Comparison of ENCODE assay signal across 17 cellular contexts in the genomic region with DNA sequence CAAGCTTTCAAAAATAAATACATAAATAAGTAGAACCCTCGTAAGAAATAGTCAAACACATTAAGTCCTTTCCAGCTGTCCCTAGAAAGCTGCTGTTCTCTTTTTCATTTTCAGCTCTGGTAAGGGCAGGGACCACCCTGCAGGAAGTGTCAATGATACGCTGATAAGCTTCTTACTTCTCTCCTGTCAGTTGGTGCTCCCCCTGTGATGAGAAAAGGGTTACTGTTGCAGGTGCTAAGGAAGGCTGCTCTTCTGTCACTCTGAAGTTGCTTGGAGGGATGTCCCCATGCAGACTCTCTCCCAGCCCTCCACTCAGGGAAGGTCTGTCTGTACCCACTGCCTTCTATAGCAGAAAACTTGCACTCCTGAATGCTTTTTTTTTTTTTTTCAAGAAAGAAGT. TPM values are rescaled to one million over a fixed set of nuclear protein-coding genes. Genes with fewer than 3 reads are reported as not detected.
DNase-seq lines count a peak whose midpoint lies in the region; ATAC-seq and TF ChIP-seq lines count a peak whose summit lies in the region.
"Had no signal": no experiment of that assay in that cellular context is flagged by ENCODE, and none has a peak within 500 bp of the region (broad histone marks: within the 10 kb centered on the region; RNA-seq: fewer than 3 reads in every experiment).

No MANE protein-coding gene starts in this region.

- peak overlapping the region; percentile 91 for H3K27ac Mint-ChIP-seq in Calu3 (ENCODE audit: unreplicated experiment)
- H3K27ac Mint-ChIP-seq in nephron progenitor cell = no peak overlapping the region
- H3K27ac Mint-ChIP-seq: activated naive CD4-positive, alpha-beta T cell treated with anti-CD3 and anti-CD28 coated beads, Interleukin-2, amount 50 U/mL, for 24 hours; B cell had no signal

- intact Hi-C loops in Calu3 (cut with micrococcal nuclease; ENCODE audit: unreplicated experiment) (loop anchor here (2.0 to 10.0 kb wide), 3 partner anchors 60 to 362 kb away; no protein-coding TSS in a partner anchor), PC-3 (cut with micrococcal nuclease) (loop anchor here (2.0 to 5.0 kb wide), 4 partner anchors 20 to 375 kb away; no protein-coding TSS in a partner anchor)

- TF ChIP-seq CTCF in Calu3 (IDR thresholded peaks at IDR 0.05; ENCODE audit: unreplicated experiment) (no peak), PC-3 (conservative IDR thresholded peaks at IDR 0.05; ENCODE audit: low read depth, low read length) (no peak), epithelial cell of proximal tubule (conservative IDR thresholded peaks at IDR 0.05; ENCODE audit: low read depth, low read length) (no peak), nephron progenitor cell (IDR thresholded peaks at IDR 0.05) (no peak)

- no peaks in the 10 kb centered on the region for H3K9me2 ChIP-seq in PC-3 (replicated peaks; ENCODE audit: low read length)

- BruUV-seq in Calu3 (replicated peaks; lab: Mats Ljungman, UMichigan) (no TSS peak), PC-3 (replicated peaks; lab: Mats Ljungman, UMichigan) (no TSS peak)

- H3K27me3 Mint-ChIP-seq in Calu3 (ENCODE audit: unreplicated experiment) = no peaks in the 10 kb centered on the region
- H3K27me3 Mint-ChIP-seq in nephron progenitor cell (ENCODE audit: low read depth, poor library complexity) = peaks cover 70% of the 10 kb centered on the region

- peak overlapping the region; percentile 84 for H3K4me2 ChIP-seq in PC-3 (ENCODE audit: low read length)

- H2AFZ ChIP-seq in PC-3 (ENCODE audit: low read length) = no peak overlapping the region

- H3K4me3 ChIP-seq in PC-3 (ENCODE audit: low read length) = peak overlapping the region; percentile 78
- peak overlapping the region; percentile 92 for H3K4me3 ChIP-seq in epithelial cell of proximal tubule (ENCODE audit: low read depth, low read length)

- H3K27ac ChIP-seq in PC-3 (ENCODE audit: low read length) = peak overlapping the region; percentile 51; the same call in 1 of the 2 replicates

- peak overlapping the region; percentile 83 for H3K9ac ChIP-seq in PC-3 (ENCODE audit: low read length)

- no peaks in the 10 kb centered on the region for H3K9me3 ChIP-seq in PC-3 (ENCODE audit: low read length)

- peak overlapping the region; percentile 84 for H3K4me3 Mint-ChIP-seq in Calu3 (ENCODE audit: low read depth, unreplicated experiment)
- H3K4me3 Mint-ChIP-seq in nephron progenitor cell = peak overlapping the region; percentile 20

- CTCF ChIA-PET in Calu3 (lab: Charles Lee) (interaction anchor here (0.8 to 3.3 kb wide), 3 partner anchors 19 to 98 kb away, joined by 3 to 32 read pairs (median 6); a partner anchor contains a TSS), PC-3 (lab: Charles Lee) (interaction anchor here (0.6 to 2.4 kb wide), 3 partner anchors 62 to 169 kb away, joined by 3 to 9 read pairs (median 3); a partner anchor contains a TSS)

- DNase-seq in Calu3 (no peak), PC-3 (peak; percentile 40), epithelial cell of proximal tubule (ENCODE audit: low read depth) (no peak), nephron progenitor cell (no peak), dedifferentiated amniotic fluid mesenchymal stem cell (ENCODE audit: extremely low spot score) (no peak)
- no peak for DNase-seq in stimulated activated naive CD4-positive, alpha-beta T cell treated with Interleukin-2 at 50 U/mL for 16 hours (lab: John Stamatoyannopoulos, UW)
- DNase-seq in activated CD4-positive, alpha-beta T cell treated with anti-CD3 and anti-CD28 coated beads for 4 hours = no peak
- DNase-seq: dermis blood vessel endothelial cell; MV-4-11; NCI-H510A treated with DMSO at 0.1 percent for 48 hours; stimulated activated CD4-positive, alpha-beta T cell treated with anti-CD3 and anti-CD28 coated beads, Interleukin-4, amount 100 ng/mL, for 24 hours; stimulated activated naive CD8-positive, alpha-beta T cell treated with anti-CD3 and anti-CD28 coated beads, Interleukin-15, Interleukin-2, amounts not matched to agents 100 U/mL and 50 U/mL, for 24 hours had no signal

- peaks cover 2% of the 10 kb centered on the region for H3K9me3 Mint-ChIP-seq in Calu3 (ENCODE audit: low read depth, unreplicated experiment)
- no peaks in the 10 kb centered on the region for H3K9me3 Mint-ChIP-seq in nephron progenitor cell
- H3K9me3 Mint-ChIP-seq: activated naive CD4-positive, alpha-beta T cell treated with anti-CD3 and anti-CD28 coated beads, Interleukin-2, amount 50 U/mL, for 24 hours had no signal

- ATAC-seq in PC-3 = no peak
- ATAC-seq in HG02623 (IDR thresholded peaks at IDR 0.05; ENCODE audit: unreplicated experiment) = no peak
- ATAC-seq: stimulated activated naive CD8-positive, alpha-beta T cell treated with anti-CD3 and anti-CD28 coated beads, Interleukin-15, Interleukin-2, amounts not matched to agents 100 U/mL and 50 U/mL, for 24 hours had no signal

- peaks cover 61% of the 10 kb centered on the region for H3K4me1 ChIP-seq in PC-3 (ENCODE audit: insufficient read depth, low read length)

- POLR2A ChIA-PET in PC-3 (lab: Charles Lee; ENCODE audit: unreplicated experiment) = interaction anchor here (0.5 kb wide), 2 partner anchors 59 to 209 kb away, joined by 3 to 4 read pairs; no protein-coding TSS in a partner anchor

- H3K79me2 ChIP-seq in PC-3 (ENCODE audit: low read length) = peaks cover 21% of the 10 kb centered on the region

- no peaks in the 10 kb centered on the region for H3K36me3 ChIP-seq in PC-3 (ENCODE audit: low read depth, low read length)

- peaks cover 59% of the 10 kb centered on the region for H3K36me3 Mint-ChIP-seq in Calu3 (ENCODE audit: insufficient read depth, unreplicated experiment)
- H3K36me3 Mint-ChIP-seq in nephron progenitor cell (ENCODE audit: low read depth) = no peaks in the 10 kb centered on the region
- H3K36me3 Mint-ChIP-seq: activated naive CD4-positive, alpha-beta T cell treated with anti-CD3 and anti-CD28 coated beads, Interleukin-2, amount 50 U/mL, for 24 hours had no signal

- H3F3A ChIP-seq in PC-3 (ENCODE audit: low read length, unreplicated experiment) = peaks cover 7% of the 10 kb centered on the region

- no peaks in the 10 kb centered on the region for H3K27me3 ChIP-seq in PC-3 (ENCODE audit: low read length)

- no peaks in the 10 kb centered on the region for H4K20me1 ChIP-seq in PC-3 (ENCODE audit: low read length)

- H3K4me1 Mint-ChIP-seq in Calu3 (ENCODE audit: low read depth, unreplicated experiment) (peaks cover 44% of the 10 kb centered on the region), nephron progenitor cell (peaks cover 7% of the 10 kb centered on the region)

RNA-seq across cellular contexts. Expression of a gene that starts 1.4 kb away (rescaled TPM):
- 80.8 and 153 TPM in 2 replicates for total RNA-seq in Calu3 (2022)
- 25.1 and 28.9 TPM in 2 replicates for total RNA-seq in PC-3 (2014; rRNA removed)
- total RNA-seq in epithelial cell of proximal tubule = 4.8 and 6.6 TPM in 2 replicates
- total RNA-seq: B cell had no signal

RNA-seq across cellular contexts. Expression of a gene that starts 38.6 kb away (rescaled TPM):
- total RNA-seq in Calu3 (2022) = 1,110 and 1,906 TPM in 2 replicates
- total RNA-seq in PC-3 (2014; rRNA removed) = 0.55 and 1.0 TPM in 2 replicates
- 32.3 and 79.5 TPM in 2 replicates for total RNA-seq in epithelial cell of proximal tubule
- total RNA-seq: B cell, lower leg skin had no signal

RNA-seq across cellular contexts. Expression of a gene that starts 49.1 kb away (rescaled TPM):
- total RNA-seq in Calu3 (2022) (not detected in 2 replicates), PC-3 (2014; rRNA removed) (not detected in 2 replicates), epithelial cell of proximal tubule (not detected in 2 replicates)
- total RNA-seq: dermis blood vessel endothelial cell, pulmonary artery endothelial cell had no signal

RNA-seq across cellular contexts. Expression of a gene that starts 55.2 kb away (rescaled TPM):
- total RNA-seq in Calu3 (2022) (0.93 and 1.3 TPM in 2 replicates), PC-3 (2014; rRNA removed) (0.58 and 0.63 TPM in 2 replicates), epithelial cell of proximal tubule (0.23 TPM in 1 of 2 replicates, not detected in the other)
- total RNA-seq: dermis blood vessel endothelial cell, lower leg skin, pulmonary artery endothelial cell had no signal

Comparison
In these comparisons a context has a peak if more than half of its experiments do, and no peak if none do; other contexts are left out.
1. RNA of a gene that starts 38.6 kb away (total RNA-seq): 1,110 to 1,906 TPM in Calu3; 32.3 to 79.5 TPM in epithelial cell of proximal tubule and 0.55 to 1.0 TPM in PC-3; every median in the first group is over 10 times any median in the second.